ENCODE assay signal across 25 cellular contexts in the genomic region with DNA sequence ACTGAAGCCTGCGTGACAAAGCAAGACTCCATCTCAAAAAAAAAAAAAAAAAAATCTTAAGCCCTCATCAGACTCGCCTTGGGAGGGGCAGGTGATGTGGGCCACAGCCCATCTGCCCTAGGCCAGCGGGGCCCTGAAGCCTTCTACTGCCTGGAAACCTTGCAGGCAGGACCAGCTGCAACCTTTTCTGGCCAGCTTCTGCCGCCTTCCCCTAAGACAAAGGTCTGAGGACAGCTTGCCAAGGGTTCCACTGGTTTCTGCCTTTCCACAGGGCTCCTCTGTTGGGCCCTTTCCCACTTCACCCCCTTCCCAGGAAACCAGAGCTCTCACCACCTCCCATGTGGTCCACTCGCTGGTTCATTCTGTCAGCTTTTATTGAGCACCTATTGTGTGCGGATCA. TPM values are rescaled to one million over a fixed set of nuclear protein-coding genes. Genes with fewer than 3 reads are reported as not detected.
DNase-seq lines count a peak whose midpoint lies in the region; ATAC-seq and TF ChIP-seq lines count a peak whose summit lies in the region.
"Had no signal": no experiment of that assay in that cellular context is flagged by ENCODE, and none has a peak within 500 bp of the region (broad histone marks: within the 10 kb centered on the region; RNA-seq: fewer than 3 reads in every experiment).

No MANE protein-coding gene starts in this region.

- H3T11ph ChIP-seq in H9 (ENCODE audit: low read length) = no peak overlapping the region

- no peaks in the 10 kb centered on the region; the same call in 1 of the 2 replicates for H3K27me3 Mint-ChIP-seq in H9 (ENCODE audit: low read depth)
- H3K27me3 Mint-ChIP-seq: B cell had no signal

- H3K4me2 ChIP-seq in H9 (ENCODE audit: insufficient read depth, insufficient read length, low read length) = no peak overlapping the region
- H3K4me2 ChIP-seq: GM23338 had no signal

- no peak overlapping the region for H3K4ac ChIP-seq in H9 (ENCODE audit: low read depth, low read length)

- no peak overlapping the region for H2BK20ac ChIP-seq in H9 (ENCODE audit: low read depth, low read length, poor library complexity, severe bottlenecking)

- peak overlapping the region; percentile 50 for H3K18ac ChIP-seq in H9 (ENCODE audit: insufficient read length, low read depth, low read length)

- H3K27ac ChIP-seq in H9 (ENCODE audit: insufficient read length, low read depth, low read length) (no peak overlapping the region), SJCRH30 (peak overlapping the region; percentile 12)
- H3K27ac ChIP-seq: C4-2B, SJSA1 had no signal

- intact Hi-C loops in posterior vena cava (cut with DNase I) = no loop called here

- no peak for ATAC-seq in HG02642 (IDR thresholded peaks at IDR 0.05; ENCODE audit: poor library complexity, unreplicated experiment)
- ATAC-seq: CD8-positive, alpha-beta T cell; Right ventricle myocardium inferior had no signal

- no peak overlapping the region for H2AFZ ChIP-seq in H9 (ENCODE audit: low read length)
- H2AFZ ChIP-seq: GM23338 had no signal

- no peak for TF ChIP-seq CTCF in H9 (conservative IDR thresholded peaks at IDR 0.05)

- no peak overlapping the region for H2BK120ac ChIP-seq in H9 (ENCODE audit: low read depth, low read length, poor library complexity, severe bottlenecking)

- no peak overlapping the region for H3K4me3 ChIP-seq in SJCRH30
- H3K4me3 ChIP-seq: GM23338, K562, SJSA1 had no signal

- no peak overlapping the region for H3K23ac ChIP-seq in H9 (ENCODE audit: insufficient read length, low read depth, low read length)

- no peaks in the 10 kb centered on the region for H3K23me2 ChIP-seq in H9 (ENCODE audit: insufficient read length, low read depth, low read length, poor library complexity, severe bottlenecking)

- no peak overlapping the region for H2BK12ac ChIP-seq in H9 (ENCODE audit: insufficient read length, low read depth, low read length)

- H3K9me3 Mint-ChIP-seq in H9 = peaks cover 9 to 10% of the 10 kb centered on the region in 2 experiments
- H3K9me3 Mint-ChIP-seq: CD8-positive, alpha-beta T cell had no signal

- H3K4me3 Mint-ChIP-seq in H9 = no peak overlapping the region; a peak in 1 of 5 replicates
- H3K4me3 Mint-ChIP-seq: B cell; CD8-positive, alpha-beta T cell; GM23338 had no signal

- no peak overlapping the region for H4K5ac ChIP-seq in H9 (ENCODE audit: insufficient read length, low read depth, low read length)

- H3K9me3 ChIP-seq in H9 (ENCODE audit: control insufficient read depth, low read depth, low read length) (no peaks in the 10 kb centered on the region), SJCRH30 (replicated peaks) (no peaks in the 10 kb centered on the region)
- H3K9me3 ChIP-seq: Caco-2, SJSA1 had no signal

- H3K14ac ChIP-seq in H9 (ENCODE audit: insufficient read depth, low read length) = no peak overlapping the region; the same call in 1 of the 2 replicates

- H3K79me2 ChIP-seq in H9 (ENCODE audit: insufficient read depth, low read length) = no peaks in the 10 kb centered on the region

- no peak overlapping the region for H2BK15ac ChIP-seq in H9 (ENCODE audit: low read depth, low read length)

- H3K36me3 Mint-ChIP-seq in H9 (ENCODE audit: insufficient read depth in 1 of 3, low read depth in 3 of 3) = peaks cover 4 to 7% (median 7%) of the 10 kb centered on the region in 3 experiments
- H3K36me3 Mint-ChIP-seq: CD8-positive, alpha-beta T cell had no signal

- no peak overlapping the region for H4K91ac ChIP-seq in H9 (ENCODE audit: insufficient read length, low read depth, low read length)

- H3K4me1 ChIP-seq in H9 (ENCODE audit: insufficient read depth, low read length) = no peaks in the 10 kb centered on the region
- H3K4me1 ChIP-seq in SJCRH30 = peaks cover 7% of the 10 kb centered on the region
- H3K4me1 ChIP-seq: Caco-2 had no signal

- H3K36me3 ChIP-seq in SJCRH30 = no peaks in the 10 kb centered on the region
- H3K36me3 ChIP-seq: SJSA1 had no signal

- H3K9ac ChIP-seq in H9 (ENCODE audit: extremely low read depth, insufficient read length, low read length) = no peak overlapping the region

- no peak overlapping the region for H2AK5ac ChIP-seq in H9 (ENCODE audit: insufficient read length, low read length)

- no peak overlapping the region for H3K56ac ChIP-seq in H9 (ENCODE audit: insufficient read length, low read depth, low read length)

- H4K20me1 ChIP-seq in H9 (ENCODE audit: control insufficient read depth, insufficient read depth, insufficient read length) = no peaks in the 10 kb centered on the region

- H3K27me3 ChIP-seq in H9 (ENCODE audit: insufficient read depth, low read length) = no peaks in the 10 kb centered on the region
- H3K27me3 ChIP-seq in SJCRH30 = no peaks in the 10 kb centered on the region
- H3K27me3 ChIP-seq: SJSA1 had no signal

- no peak overlapping the region; a peak in 1 of 7 replicates for H3K27ac Mint-ChIP-seq in H9
- H3K27ac Mint-ChIP-seq: B cell; CD8-positive, alpha-beta T cell had no signal

- peaks cover 11 to 27% of the 10 kb centered on the region in 2 experiments for H3K4me1 Mint-ChIP-seq in H9
- H3K4me1 Mint-ChIP-seq: B cell had no signal

- WGBS in H9 (ENCODE audit: extremely low coverage, insufficient read length, low lambda C conversion rate) = no CpG with 5 or more reads among the region's 6 CpGs

- H4K8ac ChIP-seq in H9 (replicated peaks; ENCODE audit: insufficient read length, low read depth, low read length) = no peak overlapping the region

- no peak overlapping the region for H2BK5ac ChIP-seq in H9 (ENCODE audit: insufficient read length, low read length)

- DNase-seq in H9 = no peak
- DNase-seq in SJCRH30 = no peak
- peak; percentile 63 for DNase-seq in medulla oblongata (ENCODE audit: extremely low spot score)
- peak; percentile 48 for DNase-seq in posterior vena cava (ENCODE audit: low spot score)
- DNase-seq in SW480 (ENCODE audit: low spot score) = no peak
- DNase-seq in activated gamma-delta T cell treated with Interleukin-2 at 50 U/mL for 16 hours = no peak
- DNase-seq: Caco-2; CD8-positive, alpha-beta T cell; Kasumi-1; NCI-H1105; NCI-H146; NCI-H2029; NCI-H446; NCI-H524 treated with DMSO at 0.1 percent for 48 hours; NCI-H774 had no signal

- H3K79me1 ChIP-seq in H9 (ENCODE audit: insufficient read depth, low read depth, low read length, poor library complexity, severe bottlenecking) = no peaks in the 10 kb centered on the region

RNA-seq across cellular contexts. Expression of a gene that starts 35.2 kb away (rescaled TPM):
- total RNA-seq in H9 (2021) (18.1 and 19.0 TPM in 2 replicates), posterior vena cava (10 to 100 TPM; 15.6 to 16.5 TPM)
- total RNA-seq in SJCRH30 (2014; rRNA removed; shearing (Covaris generic)) = 13.9 and 14.3 TPM in 2 replicates

RNA-seq across cellular contexts. Expression of a gene that starts 35.7 kb away (rescaled TPM):
- total RNA-seq in H9 (2021) (102 and 104 TPM in 2 replicates), posterior vena cava (10 to 100 TPM; 29.5 to 32.1 TPM)
- 77.3 and 83.7 TPM in 2 replicates for total RNA-seq in SJCRH30 (2014; rRNA removed; shearing (Covaris generic))

RNA-seq across cellular contexts. Expression of a gene that starts 38.7 kb away (rescaled TPM):
- total RNA-seq in H9 (2021) = not detected in 2 replicates
- total RNA-seq in SJCRH30 (2014; rRNA removed; shearing (Covaris generic)) = 0.26 and 0.51 TPM in 2 replicates
- total RNA-seq in posterior vena cava = 1 to 10 TPM in 1 of 2 donors, under 1 TPM in 1; 0.67 to 1.1 TPM
- total RNA-seq: B cell; Caco-2; CD8-positive, alpha-beta T cell; GM23338; HT-29; K562; M059J; SJSA1 had no signal

RNA-seq across cellular contexts. Expression of a gene that starts 50.3 kb away (rescaled TPM):
- total RNA-seq in H9 (2021) = 0.72 and 0.79 TPM in 2 replicates
- 1.7 and 3.5 TPM in 2 replicates for total RNA-seq in SJCRH30 (2014; rRNA removed; shearing (Covaris generic))
- total RNA-seq in posterior vena cava = 1 to 10 TPM; 1.5 to 4.1 TPM
- total RNA-seq: B cell; CD8-positive, alpha-beta T cell; GM23338; K562 had no signal

RNA-seq across cellular contexts. Expression of a gene that starts 55.6 kb away (rescaled TPM):
- total RNA-seq in H9 (2021) (0.31 TPM in 1 of 2 replicates, not detected in the other), posterior vena cava (under 1 TPM; 0.19 to 0.46 TPM)
- total RNA-seq in SJCRH30 (2014; rRNA removed; shearing (Covaris generic)) = 0.75 and 0.84 TPM in 2 replicates
- total RNA-seq: A172; B cell; Caco-2; CD8-positive, alpha-beta T cell; GM23338; HT-29; K562; M059J; SJSA1 had no signal

Comparison
In these comparisons a context has a peak if more than half of its experiments do, and no peak if none do; other contexts are left out.
1. DNase-seq: peak in medulla oblongata (single experiment) and posterior vena cava (single experiment); none in H9 (single experiment), SJCRH30 (0 of 2), SW480 (single experiment) and activated gamma-delta T cell treated with Interleukin-2 at 50 U/mL for 16 hours (single experiment).